Comparison of ENCODE assay signal across 8 cellular contexts in the genomic region with DNA sequence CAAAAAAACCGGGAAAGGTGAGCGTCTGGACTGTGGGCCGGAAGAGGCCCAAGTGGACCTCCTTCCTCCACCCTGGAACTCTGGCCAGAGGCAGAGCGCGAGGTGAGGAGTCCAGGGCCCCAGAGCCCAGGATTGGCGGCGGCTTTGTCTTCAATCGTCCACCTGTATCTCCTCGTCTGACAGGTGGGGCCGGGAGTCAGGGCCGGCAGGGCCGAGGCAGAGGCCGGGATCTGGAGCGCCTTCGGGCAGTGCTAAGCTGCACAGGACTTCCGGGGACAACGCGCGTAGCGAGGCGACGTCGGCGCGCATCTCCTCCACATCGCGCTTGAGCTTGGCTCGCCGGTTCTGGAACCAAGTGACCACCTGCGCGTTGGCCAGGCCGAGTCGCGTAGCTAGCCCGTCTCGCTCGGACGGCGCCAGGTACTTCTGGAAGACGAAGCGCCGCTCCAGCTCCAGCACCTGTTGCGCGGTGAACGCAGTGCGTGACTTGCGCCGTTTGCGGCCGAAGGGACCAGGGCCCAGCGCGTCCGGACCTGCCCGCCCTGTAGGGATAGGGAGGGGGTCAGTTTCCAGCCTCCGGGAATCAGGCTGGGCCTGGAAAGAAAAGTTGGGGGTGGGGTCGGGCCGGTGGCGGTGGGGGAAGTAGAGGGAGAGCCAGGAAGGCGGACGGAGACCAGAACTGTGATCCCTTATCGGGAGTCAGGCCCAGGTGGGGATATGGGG. TPM values are rescaled to one million over a fixed set of nuclear protein-coding genes. Genes with fewer than 3 reads are reported as not detected.
A peak's percentile ranks its signal among the peaks of the same experiment; 100 is the strongest.
DNase-seq lines count a peak whose midpoint lies in the region; ATAC-seq, FAIRE-seq and TF ChIP-seq lines count a peak whose summit lies in the region.

No MANE protein-coding gene starts in this region.

- no peak for FAIRE-seq in keratinocyte (lab: Jason Lieb, UNC)

- TF ChIP-seq CTCF in ascending aorta (IDR thresholded peaks at IDR 0.05) (no peak), keratinocyte (optimal IDR thresholded peaks at IDR 0.05 in 1 of 3, IDR thresholded peaks at IDR 0.05 in 1 of 3, conservative IDR thresholded peaks at IDR 0.05 in 1 of 3; ENCODE audit: extremely low read depth in 1 of 3, insufficient read depth in 2 of 3, low read length in 3 of 3) (no peak)

- H3K9me3 ChIP-seq in ascending aorta (no peaks in the 10 kb centered on the region), keratinocyte (ENCODE audit: control insufficient read depth, low read depth, low read length) (no peaks in the 10 kb centered on the region)

- DNase-seq in activated effector memory CD4-positive, alpha-beta T cell treated with anti-CD3 and anti-CD28 coated beads, Interleukin-2, amount 50 U/mL, for 16 hours = peak; percentile 73
- DNase-seq in activated effector memory CD4-positive, alpha-beta T cell treated with Interleukin-2 at 50 U/mL for 16 hours = no peak
- DNase-seq in ascending aorta (ENCODE audit: low spot score in 2 of 2) (no peak), keratinocyte (ENCODE audit: low read depth, low spot score) (no peak)
- DNase-seq in stimulated activated naive CD8-positive, alpha-beta T cell treated with anti-CD3 and anti-CD28 coated beads, Interleukin-15, Interleukin-2, amounts not matched to agents 100 U/mL and 50 U/mL, for 24 hours = peak; percentile 39

- no peak for ATAC-seq in stimulated activated naive CD8-positive, alpha-beta T cell treated with anti-CD3 and anti-CD28 coated beads, Interleukin-15, Interleukin-2, amounts not matched to agents 100 U/mL and 50 U/mL, for 24 hours
- no peak for ATAC-seq in GM18861 (IDR thresholded peaks at IDR 0.05; ENCODE audit: unreplicated experiment)
- no peak for ATAC-seq in HG03378 (IDR thresholded peaks at IDR 0.05; ENCODE audit: unreplicated experiment)
- ATAC-seq in HG02981 (IDR thresholded peaks at IDR 0.05; ENCODE audit: unreplicated experiment) = no peak

- no peak overlapping the region for H3K9ac ChIP-seq in keratinocyte (ENCODE audit: control insufficient read depth, extremely low read depth, insufficient read depth, low read length)

- peak overlapping the region; percentile 30 for H2AFZ ChIP-seq in keratinocyte (ENCODE audit: control insufficient read depth, low read length)

- H4K20me1 ChIP-seq in keratinocyte (ENCODE audit: control insufficient read depth, extremely low read depth, insufficient read depth, low read length) = no peaks in the 10 kb centered on the region

- H3K4me1 ChIP-seq in ascending aorta (peaks cover 0 to 8% of the 10 kb centered on the region in 2 donors), keratinocyte (ENCODE audit: control insufficient read depth, extremely low read depth, insufficient read depth, low read length) (peaks cover 26% of the 10 kb centered on the region)

- H3K79me2 ChIP-seq in keratinocyte (ENCODE audit: control insufficient read depth, insufficient read depth, low read length) = no peaks in the 10 kb centered on the region

- peak overlapping the region; percentile 9 to 51 for H3K4me3 ChIP-seq in ascending aorta
- H3K4me3 ChIP-seq in keratinocyte (ENCODE audit: control insufficient read depth in 2 of 3, extremely low read depth in 1 of 3, insufficient read depth in 2 of 3, low read depth in 1 of 3, low read length in 3 of 3) = peak overlapping the region; percentile 15 to 57 (median 25)

- H3K27me3 ChIP-seq in ascending aorta (peaks cover 5% of the 10 kb centered on the region), keratinocyte (ENCODE audit: control insufficient read depth, extremely low read depth, insufficient read depth, low read length) (peaks cover 41% of the 10 kb centered on the region)

- H3K9me1 ChIP-seq in keratinocyte (ENCODE audit: control insufficient read depth, extremely low read depth, insufficient read depth, low read length) = no peaks in the 10 kb centered on the region

- peak overlapping the region; percentile 69 for H3K4me2 ChIP-seq in keratinocyte (ENCODE audit: control insufficient read depth, extremely low read depth, insufficient read depth, low read depth, low read length)

- H3K27ac ChIP-seq in ascending aorta (no peak overlapping the region), keratinocyte (ENCODE audit: control insufficient read depth, insufficient read depth, low read length) (no peak overlapping the region)

- dilution Hi-C loops in keratinocyte (cut with MboI; ENCODE audit: extremely low pct_ligation_motif_present, low sequenced_read_pairs) = no loop called here

- H3K36me3 ChIP-seq in ascending aorta (peaks cover 6 to 9% of the 10 kb centered on the region in 2 donors), keratinocyte (ENCODE audit: control insufficient read depth in 2 of 2, extremely low read depth in 1 of 2, insufficient read depth in 2 of 2, low read length in 2 of 2) (peaks cover 8% of the 10 kb centered on the region in 2 experiments)

- intact Hi-C loops in ascending aorta (cut with DNase I) = no loop called here

RNA-seq across cellular contexts. Expression of a gene that starts 1.5 kb away (rescaled TPM):
- total RNA-seq in ascending aorta = 3.0 TPM
- polyA plus RNA-seq in keratinocyte = 0.09 to 0.11 TPM (median 0.10 TPM) in 3 replicates
- polyA plus RNA-seq in keratinocyte (2011; ENCODE audit: low read depth) = not detected
- 0.07 and 0.26 TPM in 2 replicates for polyA plus RNA-seq in keratinocyte (2011; cell fraction: cytosol; rRNA removed)
- polyA plus RNA-seq in keratinocyte (2011; cell fraction: nucleus; rRNA removed) = 0.28 and 0.53 TPM in 2 replicates
- polyA plus RNA-seq in keratinocyte (2012; ENCODE audit: low replicate concordance) = 0.09 and 0.44 TPM in 2 replicates
- polyA minus RNA-seq in keratinocyte = 0.89 TPM in 1 of 3 replicates, not detected in the others
- not detected for polyA minus RNA-seq in keratinocyte (2011; cell fraction: cytosol; rRNA and poly(A)+ RNA removed)
- polyA minus RNA-seq in keratinocyte (2011; cell fraction: nucleus; rRNA and poly(A)+ RNA removed) = not detected in 2 replicates

RNA-seq across cellular contexts. Expression of a gene that starts 9.6 kb away (rescaled TPM):
- total RNA-seq in ascending aorta = not detected
- 29.1 to 42.2 TPM (median 33.6 TPM) in 3 replicates for polyA plus RNA-seq in keratinocyte
- polyA plus RNA-seq in keratinocyte (2011; ENCODE audit: low read depth) = 11.9 TPM
- 33.7 and 37.3 TPM in 2 replicates for polyA plus RNA-seq in keratinocyte (2011; cell fraction: cytosol; rRNA removed)
- polyA plus RNA-seq in keratinocyte (2011; cell fraction: nucleus; rRNA removed) = 37.5 and 60.1 TPM in 2 replicates
- 25.2 and 38.6 TPM in 2 replicates for polyA plus RNA-seq in keratinocyte (2012; ENCODE audit: low replicate concordance)
- polyA minus RNA-seq in keratinocyte = 31.6 to 65.7 TPM (median 37.2 TPM) in 3 replicates
- polyA minus RNA-seq in keratinocyte (2011; cell fraction: cytosol; rRNA and poly(A)+ RNA removed) = 43.2 TPM
- polyA minus RNA-seq in keratinocyte (2011; cell fraction: nucleus; rRNA and poly(A)+ RNA removed) = 9.6 and 10.9 TPM in 2 replicates

RNA-seq across cellular contexts. Expression of a gene that starts 15.1 kb away (rescaled TPM):
- total RNA-seq in ascending aorta = 19.5 TPM
- polyA plus RNA-seq in keratinocyte = 16.8 to 18.2 TPM (median 17.7 TPM) in 3 replicates
- polyA plus RNA-seq in keratinocyte (2011; ENCODE audit: low read depth) = 4.4 TPM
- polyA plus RNA-seq in keratinocyte (2011; cell fraction: cytosol; rRNA removed) = 11.3 TPM in 2 replicates
- 47.0 and 54.2 TPM in 2 replicates for polyA plus RNA-seq in keratinocyte (2011; cell fraction: nucleus; rRNA removed)
- 9.2 and 14.7 TPM in 2 replicates for polyA plus RNA-seq in keratinocyte (2012; ENCODE audit: low replicate concordance)
- polyA minus RNA-seq in keratinocyte = 14.8 to 18.3 TPM (median 15.2 TPM) in 3 replicates
- polyA minus RNA-seq in keratinocyte (2011; cell fraction: cytosol; rRNA and poly(A)+ RNA removed) = 10.7 TPM
- polyA minus RNA-seq in keratinocyte (2011; cell fraction: nucleus; rRNA and poly(A)+ RNA removed) = 11.4 and 15.8 TPM in 2 replicates

RNA-seq across cellular contexts. Expression of a gene that starts 15.1 kb away (rescaled TPM):
- 16.5 TPM for total RNA-seq in ascending aorta
- 4.7 to 6.7 TPM (median 5.8 TPM) in 3 replicates for polyA plus RNA-seq in keratinocyte
- 0.50 TPM for polyA plus RNA-seq in keratinocyte (2011; ENCODE audit: low read depth)
- 1.5 and 2.1 TPM in 2 replicates for polyA plus RNA-seq in keratinocyte (2011; cell fraction: cytosol; rRNA removed)
- polyA plus RNA-seq in keratinocyte (2011; cell fraction: nucleus; rRNA removed) = 21.2 and 21.8 TPM in 2 replicates
- polyA plus RNA-seq in keratinocyte (2012; ENCODE audit: low replicate concordance) = 2.6 and 4.7 TPM in 2 replicates
- polyA minus RNA-seq in keratinocyte = 15.5 to 16.9 TPM (median 16.4 TPM) in 3 replicates
- 2.9 TPM for polyA minus RNA-seq in keratinocyte (2011; cell fraction: cytosol; rRNA and poly(A)+ RNA removed)
- 10.6 and 10.9 TPM in 2 replicates for polyA minus RNA-seq in keratinocyte (2011; cell fraction: nucleus; rRNA and poly(A)+ RNA removed)

RNA-seq across cellular contexts. Expression of a gene that starts 16.3 kb away (rescaled TPM):
- total RNA-seq in ascending aorta = not detected
- polyA plus RNA-seq in keratinocyte = not detected in 3 replicates
- not detected for polyA plus RNA-seq in keratinocyte (2011; ENCODE audit: low read depth)
- not detected in 2 replicates for polyA plus RNA-seq in keratinocyte (2011; cell fraction: cytosol; rRNA removed)
- polyA plus RNA-seq in keratinocyte (2011; cell fraction: nucleus; rRNA removed) = not detected in 2 replicates
- 0.35 TPM in 1 of 2 replicates, not detected in the other for polyA plus RNA-seq in keratinocyte (2012; ENCODE audit: low replicate concordance)
- not detected in 3 replicates for polyA minus RNA-seq in keratinocyte
- polyA minus RNA-seq in keratinocyte (2011; cell fraction: cytosol; rRNA and poly(A)+ RNA removed) = not detected
- not detected in 2 replicates for polyA minus RNA-seq in keratinocyte (2011; cell fraction: nucleus; rRNA and poly(A)+ RNA removed)

Comparison
In these comparisons a context has a peak if more than half of its experiments do, and no peak if none do; other contexts are left out.
1. DNase-seq: peak in activated effector memory CD4-positive, alpha-beta T cell treated with anti-CD3 and anti-CD28 coated beads, Interleukin-2, amount 50 U/mL, for 16 hours (single experiment) and stimulated activated naive CD8-positive, alpha-beta T cell treated with anti-CD3 and anti-CD28 coated beads, Interleukin-15, Interleukin-2, amounts not matched to agents 100 U/mL and 50 U/mL, for 24 hours (single experiment); none in activated effector memory CD4-positive, alpha-beta T cell treated with Interleukin-2 at 50 U/mL for 16 hours (single experiment), ascending aorta (0 of 2) and keratinocyte (single experiment).